Comparison of ENCODE assay signal across 15 cellular contexts in genomic region chr21:39083377-39084008, GRCh38.
DNase-seq lines count a peak whose midpoint lies in the region; ATAC-seq and TF ChIP-seq lines count a peak whose summit lies in the region.
"Had no signal": no experiment of that assay in that cellular context is flagged by ENCODE, and none has a peak within 500 bp of the region (broad histone marks: within the 10 kb centered on the region; RNA-seq: fewer than 3 reads in every experiment).

No MANE protein-coding gene starts in this region.

- ATAC-seq in right lobe of liver (peak; percentile 30 to 55 (median 47)), heart right ventricle (no peak), GM19324 (IDR thresholded peaks at IDR 0.05; ENCODE audit: low FRiP score, unreplicated experiment) (no peak)
- ATAC-seq: stimulated activated effector memory CD8-positive, alpha-beta T cell treated with anti-CD3 and anti-CD28 coated beads, Interleukin-12 subunit alpha, Interleukin-12 subunit beta, amount 100 ng/mL, for 72 hours had no signal

- no peaks in the 10 kb centered on the region for H3K9me3 ChIP-seq in Karpas-422 (ENCODE audit: low read length)
- no peaks in the 10 kb centered on the region for H3K9me3 ChIP-seq in right lobe of liver
- no peaks in the 10 kb centered on the region for H3K9me3 ChIP-seq in testis
- no peaks in the 10 kb centered on the region for H3K9me3 ChIP-seq in heart right ventricle
- H3K9me3 ChIP-seq: BLaER1, SJSA1 had no signal

- H3K9ac ChIP-seq in Karpas-422 (ENCODE audit: low read length), result no peak overlapping the region
- H3K9ac ChIP-seq: BLaER1 had no signal

- no peaks in the 10 kb centered on the region for H3K9me2 ChIP-seq in Karpas-422 (replicated peaks; ENCODE audit: insufficient read depth, low read length)

- H3K27ac ChIP-seq in Karpas-422 (ENCODE audit: low read length), result no peak overlapping the region
- H3K27ac ChIP-seq in coronary artery, result peak overlapping the region in 1 of 2 donors; percentile 60
- H3K27ac ChIP-seq in right lobe of liver, result peak overlapping the region; percentile 6 to 79 (median 58)
- no peak overlapping the region for H3K27ac ChIP-seq in testis
- H3K27ac ChIP-seq in heart right ventricle, result peak overlapping the region in 1 of 10 donors; percentile 38
- H3K27ac ChIP-seq: BLaER1, SJSA1 had no signal

- H4K20me1 ChIP-seq in Karpas-422 (ENCODE audit: insufficient read depth, low read depth, low read length), result no peaks in the 10 kb centered on the region
- H4K20me1 ChIP-seq: BLaER1 had no signal

- H2AFZ ChIP-seq in Karpas-422 (ENCODE audit: low read length), result no peak overlapping the region

- H3K4me3 ChIP-seq in Karpas-422 (ENCODE audit: low read length), result no peak overlapping the region
- H3K4me3 ChIP-seq in coronary artery, result peak overlapping the region; percentile 1
- no peak overlapping the region for H3K4me3 ChIP-seq in right lobe of liver
- no peak overlapping the region for H3K4me3 ChIP-seq in testis
- H3K4me3 ChIP-seq in heart right ventricle, result no peak overlapping the region
- H3K4me3 ChIP-seq: BLaER1, SJSA1 had no signal

- H3K36me3 ChIP-seq in Karpas-422 (ENCODE audit: insufficient read depth, low read length) (no peaks in the 10 kb centered on the region), right lobe of liver (no peaks in the 10 kb centered on the region), testis (ENCODE audit: low read depth, missing control alignments) (no peaks in the 10 kb centered on the region), heart right ventricle (no peaks in the 10 kb centered on the region)
- H3K36me3 ChIP-seq: BLaER1, SJSA1 had no signal

- H3K27me3 ChIP-seq in Karpas-422 (ENCODE audit: low read length) (no peaks in the 10 kb centered on the region), right lobe of liver (no peaks in the 10 kb centered on the region), testis (no peaks in the 10 kb centered on the region), heart right ventricle (no peaks in the 10 kb centered on the region)
- H3K27me3 ChIP-seq: BLaER1, SJSA1 had no signal

- WGBS in right lobe of liver (ENCODE audit: insufficient coverage, low coverage, low lambda C conversion rate, missing lambda C conversion rate), result 32% methylated on average over 7 of the region's 11 CpGs
- 19 to 39% methylated on average over 10 to 11 of the region's 11 CpGs for WGBS in testis, 2 donors
- WGBS in heart right ventricle, 2 donors, result 65 to 69% methylated on average over 10 to 11 of the region's 11 CpGs

- TF ChIP-seq POLR2A in right lobe of liver (IDR thresholded peaks at IDR 0.05), result no peak
- TF ChIP-seq POLR2A in testis (IDR thresholded peaks at IDR 0.05), result no peak

- no peaks in the 10 kb centered on the region for H3K79me2 ChIP-seq in Karpas-422 (ENCODE audit: low read length)

- DNase-seq in Karpas-422 (peak; percentile 29), coronary artery (ENCODE audit: low spot score) (peak; percentile 69), right lobe of liver (peak in 1 of 3 donors; percentile 76), testis (peak; percentile 55), GDM1 (lab: John Stamatoyannopoulos, UW) (no peak), heart right ventricle (no peak), NCI-H510A treated with DMSO at 0.1 percent for 48 hours (lab: John Stamatoyannopoulos, UW) (no peak)
- DNase-seq: activated CD8-positive, alpha-beta memory T cell treated with anti-CD3 and anti-CD28 coated beads, Interleukin-2, amount 50 U/mL, for 4 hours; KG1; NCI-H1930; posterior cingulate gyrus had no signal

- intact Hi-C loops in right lobe of liver (cut with DNase I) (no loop called here), testis (cut with DNase I; ENCODE audit: low total_unique reads) (no loop called here), heart right ventricle (cut with DNase I) (loop anchor here in 2 of 10 donors (10.0 kb wide), 2 partner anchors 169 to 179 kb away; no protein-coding TSS in a partner anchor)

- H3K4me2 ChIP-seq in Karpas-422 (ENCODE audit: low read depth, low read length, poor library complexity, severe bottlenecking), result no peak overlapping the region
- H3K4me2 ChIP-seq: BLaER1 had no signal

- no peak for TF ChIP-seq CTCF in coronary artery (IDR thresholded peaks at IDR 0.05)
- no peak for TF ChIP-seq CTCF in right lobe of liver (IDR thresholded peaks at IDR 0.05)
- TF ChIP-seq CTCF in testis (IDR thresholded peaks at IDR 0.05), result no peak
- TF ChIP-seq CTCF in heart right ventricle (IDR thresholded peaks at IDR 0.05), result no peak

- H3K4me1 ChIP-seq in Karpas-422 (ENCODE audit: low read length), result no peaks in the 10 kb centered on the region
- H3K4me1 ChIP-seq in right lobe of liver, result peaks cover 0 to 35% (median 3%) of the 10 kb centered on the region in 4 donors
- H3K4me1 ChIP-seq in testis, result peaks cover 15% of the 10 kb centered on the region
- peaks cover 0 to 55% (median 34%) of the 10 kb centered on the region in 9 donors for H3K4me1 ChIP-seq in heart right ventricle

Comparison
In these comparisons a context has a peak if more than half of its experiments do, and no peak if none do; other contexts are left out.
1. DNase-seq: peak in Karpas-422 (single experiment), coronary artery (single experiment) and testis (single experiment); none in GDM1 (single experiment), heart right ventricle (0 of 2) and NCI-H510A treated with DMSO at 0.1 percent for 48 hours (single experiment).
2. H3K27ac ChIP-seq: peak in right lobe of liver (3 of 3); none in Karpas-422 (single experiment) and testis (0 of 2).
3. ATAC-seq: peak in right lobe of liver (4 of 4); none in heart right ventricle (0 of 8) and GM19324 (single experiment).